ENCODE assay signal across 23 cellular contexts in the genomic region with DNA sequence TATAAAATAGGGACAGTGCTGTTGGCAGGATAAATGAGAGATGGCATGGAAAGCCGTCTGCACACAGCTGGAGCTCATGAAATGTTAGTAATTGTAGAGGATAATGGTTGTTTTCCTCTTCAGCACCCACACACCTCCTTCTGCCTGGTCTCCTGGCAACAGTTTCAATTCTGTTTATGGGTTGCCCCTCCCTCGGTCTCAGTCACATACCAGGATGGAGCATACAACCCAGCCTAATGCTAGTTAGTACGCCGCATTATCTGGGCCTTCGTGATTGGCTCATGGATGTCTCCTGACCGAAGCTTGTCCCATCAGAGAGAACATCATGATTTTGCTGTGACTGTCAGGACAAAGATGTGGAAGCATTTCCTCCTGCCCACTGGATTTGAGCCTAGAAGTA.
"Had no signal": no experiment of that assay in that cellular context is flagged by ENCODE, and none has a peak within 500 bp of the region (broad histone marks: within the 10 kb centered on the region; RNA-seq: fewer than 3 reads in every experiment).

No MANE protein-coding gene starts in this region.

- H3K4me3 ChIP-seq: breast epithelium, colonic mucosa had no signal

- ATAC-seq: activated CD8-positive, alpha-beta T cell treated with anti-CD3 and anti-CD28 coated beads, Interleukin-2, amount 10 ng/mL, durations not matched to agents 7 days and 5 days; PC-3; T-helper 17 cell; WTC11 had no signal

- DNase-seq: activated CD4-positive, alpha-beta T cell treated with anti-CD3 and anti-CD28 coated beads for 48 hours; activated CD4-positive, alpha-beta T cell treated with anti-CD3 and anti-CD28 coated beads, Interleukin-2, amount 50 U/mL, for 4 hours; activated CD4-positive, CD25-positive, alpha-beta regulatory T cell treated with anti-CD3 and anti-CD28 coated beads, Interleukin-2, amount 50 U/mL, for 72 hours; activated CD8-positive, alpha-beta memory T cell treated with anti-CD3 and anti-CD28 coated beads, Interleukin-2, amount 50 U/mL, for 48 hours; activated CD8-positive, alpha-beta T cell treated with anti-CD3 and anti-CD28 coated beads, Interleukin-2, amount 10 ng/mL, durations not matched to agents 7 days and 5 days; activated effector memory CD4-positive, alpha-beta T cell treated with Interleukin-2 at 50 U/mL for 16 hours; activated naive CD4-positive, alpha-beta T cell; activated T-cell treated with anti-CD3 and anti-CD28 coated beads, Interleukin-2, amount 50 U/mL, for 1 hour; aorta; colonic mucosa; KG1; NCI-H1092; NCI-H1694; NCI-H2029; NCI-H2171 treated with DMSO at 0.1 percent for 48 hours; NCI-H446; NCI-H524 treated with DMSO at 0.1 percent for 48 hours; PC-3; SIG-M5; T-helper 17 cell; T-helper 9 cell had no signal

- H3K36me3 ChIP-seq: breast epithelium, colonic mucosa had no signal

- H3K27me3 ChIP-seq: colonic mucosa had no signal

- H3K4me1 ChIP-seq: breast epithelium, colonic mucosa had no signal

- H3K27ac ChIP-seq: breast epithelium, colonic mucosa had no signal

- H3K9me3 ChIP-seq: colonic mucosa had no signal
